ENCODE assay signal across 20 cellular contexts in genomic region chr14:76948976-76949375, GRCh38.
DNase-seq lines count a peak whose midpoint lies in the region; ATAC-seq and TF ChIP-seq lines count a peak whose summit lies in the region.
"Had no signal": no experiment of that assay in that cellular context is flagged by ENCODE, and none has a peak within 500 bp of the region (broad histone marks: within the 10 kb centered on the region; RNA-seq: fewer than 3 reads in every experiment).

No MANE protein-coding gene starts in this region.

- H3K27ac ChIP-seq in BLaER1 (no peak overlapping the region), IMR-90 (ENCODE audit: insufficient read depth, low read length) (no peak overlapping the region), breast epithelium (peak overlapping the region; percentile 87 to 89), prostate gland (peak overlapping the region; percentile 78 to 84), adrenal gland (peak overlapping the region in 2 of 5 donors; percentile 44 to 91)
- H3K27ac ChIP-seq: testis had no signal

- DNase-seq in IMR-90 = no peak
- no peak for DNase-seq in breast epithelium (ENCODE audit: low spot score in 2 of 2)
- no peak for DNase-seq in prostate gland (ENCODE audit: low spot score)
- DNase-seq in NCI-H1694 treated with DMSO at 0.1 percent for 48 hours (lab: John Stamatoyannopoulos, UW) = no peak
- no peak for DNase-seq in NCI-H446 (lab: John Stamatoyannopoulos, UW)
- DNase-seq in adrenal gland = no peak
- DNase-seq: activated CD4-positive, alpha-beta T cell treated with anti-CD3 and anti-CD28 coated beads for 48 hours; CD4-positive, CD25-positive, alpha-beta regulatory T cell; cortex of kidney; DMS 273 treated with DMSO at 0.1 percent for 48 hours; MM.1S; NCI-H146; NCI-H2171 treated with DMSO at 0.1 percent for 48 hours; nephron progenitor cell; SHP77; T-helper 1 cell had no signal

- TF ChIP-seq RAD21 in IMR-90 (IDR thresholded peaks at IDR 0.05; ENCODE audit: low read length) = no peak

- H2AK5ac ChIP-seq in IMR-90 (ENCODE audit: low read depth, low read length) = 0 out of 2 replicates have a peak overlapping the region, but pooled peaks have one; percentile 40

- 0 out of 2 replicates have a peak overlapping the region, but pooled peaks have one; percentile 75 for H3K4me2 ChIP-seq in BLaER1
- no peak overlapping the region for H3K4me2 ChIP-seq in IMR-90 (ENCODE audit: low read depth, low read length)

- no peaks in the 10 kb centered on the region for H3K9me3 ChIP-seq in BLaER1
- no peaks in the 10 kb centered on the region for H3K9me3 ChIP-seq in IMR-90 (ENCODE audit: control insufficient read depth, insufficient read depth, low read length)
- no peaks in the 10 kb centered on the region for H3K9me3 ChIP-seq in breast epithelium
- no peaks in the 10 kb centered on the region for H3K9me3 ChIP-seq in prostate gland
- no peaks in the 10 kb centered on the region for H3K9me3 ChIP-seq in adrenal gland (replicated peaks in 1 of 3)
- H3K9me3 ChIP-seq: testis had no signal

- in situ Hi-C loops in IMR-90 (cut with MboI; ENCODE audit: low sequenced_read_pairs) = no loop called here

- H3K9me1 ChIP-seq in IMR-90 (ENCODE audit: insufficient read depth, low read length) = peaks cover 21% of the 10 kb centered on the region

- ATAC-seq in IMR-90 (ENCODE audit: low read depth) (no peak), GM18520 (IDR thresholded peaks at IDR 0.05; ENCODE audit: unreplicated experiment) (no peak)

- TF ChIP-seq POLR2A in IMR-90 (IDR thresholded peaks at IDR 0.05; ENCODE audit: low read depth, low read length) = no peak
- TF ChIP-seq POLR2A in breast epithelium (IDR thresholded peaks at IDR 0.05) = no peak
- no peak for TF ChIP-seq POLR2A in prostate gland (IDR thresholded peaks at IDR 0.05)
- TF ChIP-seq POLR2A in adrenal gland (IDR thresholded peaks at IDR 0.05) = no peak

- H3K4me3 ChIP-seq in BLaER1 (no peak overlapping the region), IMR-90 (ENCODE audit: insufficient read depth, low read depth, low read length) (no peak overlapping the region), breast epithelium (no peak overlapping the region), prostate gland (no peak overlapping the region), adrenal gland (no peak overlapping the region)
- H3K4me3 ChIP-seq: K562, testis had no signal

- no peak overlapping the region for H2BK15ac ChIP-seq in IMR-90 (ENCODE audit: low read depth, low read length)

- intact Hi-C loops in IMR-90 (cut with micrococcal nuclease) (no loop called here), breast epithelium (cut with DNase I; ENCODE audit: low total_unique reads) (no loop called here), prostate gland (cut with DNase I) (no loop called here), adrenal gland (cut with DNase I) (no loop called here)

- no peak overlapping the region for H2BK120ac ChIP-seq in IMR-90 (ENCODE audit: low read depth, low read length)

- H3K4me1 ChIP-seq in BLaER1 = peaks cover 64% of the 10 kb centered on the region
- peaks cover 27% of the 10 kb centered on the region for H3K4me1 ChIP-seq in IMR-90 (ENCODE audit: control insufficient read depth, insufficient read depth, low read length)
- peaks cover 9 to 26% of the 10 kb centered on the region in 2 donors for H3K4me1 ChIP-seq in breast epithelium
- peaks cover 28% of the 10 kb centered on the region for H3K4me1 ChIP-seq in prostate gland (replicated peaks)
- peaks cover 45 to 49% of the 10 kb centered on the region in 2 donors for H3K4me1 ChIP-seq in adrenal gland (replicated peaks in 1 of 2)

- WGBS in IMR-90 (ENCODE audit: extremely low coverage in 2 of 2, insufficient read length in 1 of 2), 2 experiments = no CpG with 5 or more reads among the region's 6 CpGs
- 95% methylated on average over 6 of the region's 6 CpGs for WGBS in prostate gland
- 92 to 98% (median 97%) methylated on average over 6 of the region's 6 CpGs for WGBS in adrenal gland, 4 donors

- H3K18ac ChIP-seq in IMR-90 (ENCODE audit: low read depth, low read length) = no peak overlapping the region

- H3K9ac ChIP-seq in BLaER1 (no peak overlapping the region), IMR-90 (ENCODE audit: low read depth, low read length) (no peak overlapping the region)

- dilution Hi-C loops in IMR-90 (cut with HindIII; ENCODE audit: low sequenced_read_pairs, unreplicated experiment) = no loop called here

- H3K56ac ChIP-seq in IMR-90 (ENCODE audit: extremely low read depth, insufficient read depth, low read length) = no peak overlapping the region

- H2AK9ac ChIP-seq in IMR-90 (replicated peaks; ENCODE audit: low read depth, low read length, poor library complexity) = no peak overlapping the region

- H2BK5ac ChIP-seq in IMR-90 (ENCODE audit: low read depth, low read length, poor library complexity, severe bottlenecking) = no peak overlapping the region

- no peaks in the 10 kb centered on the region for H4K20me1 ChIP-seq in BLaER1
- no peaks in the 10 kb centered on the region for H4K20me1 ChIP-seq in IMR-90 (ENCODE audit: insufficient read depth, low read length)

- H4K5ac ChIP-seq in IMR-90 (ENCODE audit: low read depth, low read length) = no peak overlapping the region

- H3K27me3 ChIP-seq in BLaER1 (no peaks in the 10 kb centered on the region), IMR-90 (ENCODE audit: control insufficient read depth, insufficient read depth, low read length) (no peaks in the 10 kb centered on the region), breast epithelium (no peaks in the 10 kb centered on the region), prostate gland (replicated peaks; ENCODE audit: insufficient read depth) (no peaks in the 10 kb centered on the region), adrenal gland (no peaks in the 10 kb centered on the region)
- H3K27me3 ChIP-seq: testis had no signal

- no peak overlapping the region for H2AFZ ChIP-seq in IMR-90 (replicated peaks; ENCODE audit: low read length, poor library complexity)

- peak overlapping the region; percentile 33; the same call in 1 of the 2 replicates for H3K4ac ChIP-seq in IMR-90 (ENCODE audit: low read depth, low read length)

- no peak overlapping the region for H4K91ac ChIP-seq in IMR-90 (ENCODE audit: insufficient read depth, low read depth, low read length)

- CTCF ChIA-PET in IMR-90 (lab: Yijun Ruan, JAX) = no interaction called here

- BruUV-seq in IMR-90 (replicated peaks; lab: Mats Ljungman, UMichigan) = no TSS peak

- H3K14ac ChIP-seq in IMR-90 (replicated peaks; ENCODE audit: low read depth, low read length) = no peak overlapping the region

- TF ChIP-seq CTCF in IMR-90 (conservative IDR thresholded peaks at IDR 0.05; ENCODE audit: low read depth, low read length) = no peak
- no peak for TF ChIP-seq CTCF in breast epithelium (IDR thresholded peaks at IDR 0.05)
- no peak for TF ChIP-seq CTCF in prostate gland (IDR thresholded peaks at IDR 0.05)
- no peak for TF ChIP-seq CTCF in adrenal gland (IDR thresholded peaks at IDR 0.05)

- H4K8ac ChIP-seq in IMR-90 (ENCODE audit: low read depth in 2 of 2, low read length in 2 of 2) = no peak overlapping the region

- H3K23ac ChIP-seq in IMR-90 (ENCODE audit: low read depth, low read length) = no peak overlapping the region

- H2BK20ac ChIP-seq in IMR-90 (ENCODE audit: low read depth, low read length) = peak overlapping the region; percentile 59; the same call in 1 of the 2 replicates

- peaks cover 0 to 14% of the 10 kb centered on the region in 2 experiments; a peak in 1 of 4 replicates for H3K79me1 ChIP-seq in IMR-90 (ENCODE audit: low read depth in 1 of 2, low read length in 2 of 2)

- POLR2A ChIA-PET in IMR-90 (lab: Charles Lee; ENCODE audit: unreplicated experiment) = no interaction called here

- H3K36me3 ChIP-seq in BLaER1 (no peaks in the 10 kb centered on the region), IMR-90 (ENCODE audit: control insufficient read depth, insufficient read depth, low read length) (no peaks in the 10 kb centered on the region), breast epithelium (no peaks in the 10 kb centered on the region), prostate gland (no peaks in the 10 kb centered on the region), adrenal gland (replicated peaks in 1 of 2) (no peaks in the 10 kb centered on the region)

TF ChIP-seq in IMR-90, 13 proteins besides CTCF, POLR2A, EP300 and RAD21:
- TF ChIP-seq CHD1 (IDR thresholded peaks at IDR 0.05; ENCODE audit: low read depth, low read length) = no peak
TF ChIP-seq in IMR-90: peak in this region for 0.

Comparison
In these comparisons a context has a peak if more than half of its experiments do, and no peak if none do; other contexts are left out.
1. H3K27ac ChIP-seq: peak in breast epithelium (2 of 2) and prostate gland (2 of 2); none in BLaER1 (single experiment) and IMR-90 (single experiment).